Comparison of ENCODE assay signal across 8 cellular contexts in the genomic region with DNA sequence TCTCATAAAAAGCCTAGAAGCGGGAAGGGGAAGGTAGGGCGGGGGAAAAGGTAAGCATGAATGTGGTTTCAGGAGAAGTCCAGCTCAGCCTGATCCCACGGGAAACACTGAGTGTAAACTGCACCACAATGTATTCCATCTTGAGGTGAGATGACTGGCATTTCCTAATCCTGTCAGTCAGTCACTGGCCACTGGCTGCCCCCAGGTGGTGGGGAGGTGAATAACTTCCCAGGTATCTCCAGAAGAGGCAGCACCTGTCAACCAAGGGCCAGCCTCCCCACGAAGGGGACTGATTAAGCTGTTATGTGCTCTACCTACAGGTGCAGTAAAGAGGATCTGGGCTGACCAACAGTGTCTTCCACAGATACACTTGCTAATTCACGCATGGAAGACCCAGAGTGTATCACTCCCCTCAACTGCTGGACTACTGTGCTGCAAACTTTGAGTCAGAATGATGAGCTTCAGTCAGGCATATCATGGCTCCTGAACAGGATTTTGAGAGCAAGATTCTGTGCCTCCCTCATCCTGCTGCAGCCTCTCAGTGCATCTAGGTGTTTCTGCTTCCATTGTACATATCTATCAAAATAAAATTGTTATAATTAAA.
DNase-seq lines count a peak whose midpoint lies in the region; ATAC-seq and TF ChIP-seq lines count a peak whose summit lies in the region.

No MANE protein-coding gene starts in this region.

- no peak overlapping the region for H3K27ac ChIP-seq in smooth muscle cell (ENCODE audit: low read depth)

- 48% methylated on average over 5 of the region's 5 CpGs for WGBS in smooth muscle cell (ENCODE audit: low lambda C conversion rate)

- no peak overlapping the region for H3K4me3 ChIP-seq in foreskin fibroblast (ENCODE audit: low read depth in 1 of 2, low read length in 2 of 2)
- no peak overlapping the region for H3K4me3 ChIP-seq in smooth muscle cell

- no peaks in the 10 kb centered on the region for H3K4me1 ChIP-seq in smooth muscle cell (ENCODE audit: low read depth)

- H3K9me3 ChIP-seq in smooth muscle cell (replicated peaks; ENCODE audit: low read depth) = no peaks in the 10 kb centered on the region

- peaks cover 3% of the 10 kb centered on the region for H3K27me3 ChIP-seq in smooth muscle cell (ENCODE audit: low read depth)

- TF ChIP-seq CTCF in foreskin fibroblast (IDR thresholded peaks at IDR 0.05; ENCODE audit: low read depth, low read length) = peak; percentile 5
- peak; percentile 54 for TF ChIP-seq CTCF in smooth muscle cell (IDR thresholded peaks at IDR 0.05; ENCODE audit: borderline replicate concordance, insufficient read depth, poor library complexity, severe bottlenecking)

- no peaks in the 10 kb centered on the region for H4K20me1 ChIP-seq in smooth muscle cell (ENCODE audit: low read depth)

- H2AFZ ChIP-seq in smooth muscle cell (ENCODE audit: low read depth) = no peak overlapping the region

- DNase-seq in NCI-H1417 (lab: John Stamatoyannopoulos, UW) = peak; percentile 40 to 85 (median 63)
- DNase-seq in NCI-H1417 treated with DMSO at 0.1 percent for 48 hours (lab: John Stamatoyannopoulos, UW) = no peak
- peak; percentile 75 for DNase-seq in NCI-H345 (lab: John Stamatoyannopoulos, UW)
- peak; percentile 30 for DNase-seq in activated CD8-positive, alpha-beta memory T cell treated with anti-CD3 and anti-CD28 coated beads, Interleukin-2, amount 50 U/mL, for 4 hours
- DNase-seq in foreskin fibroblast = no peak
- DNase-seq in smooth muscle cell (lab: John Stamatoyannopoulos, UW; ENCODE audit: unreplicated experiment) = no peak

- H3K4me2 ChIP-seq in smooth muscle cell = no peak overlapping the region

- no peaks in the 10 kb centered on the region for H3K79me2 ChIP-seq in smooth muscle cell (ENCODE audit: low read depth)

- H3F3A ChIP-seq in smooth muscle cell (ENCODE audit: low read depth) = no peaks in the 10 kb centered on the region

- H3K9ac ChIP-seq in smooth muscle cell (ENCODE audit: low read depth) = no peak overlapping the region

- ATAC-seq in GM19463 (IDR thresholded peaks at IDR 0.05; ENCODE audit: unreplicated experiment) (no peak), GM18511 (IDR thresholded peaks at IDR 0.05; ENCODE audit: unreplicated experiment) (no peak)

- H3K36me3 ChIP-seq in smooth muscle cell (ENCODE audit: low read depth) = no peaks in the 10 kb centered on the region

Comparison
In these comparisons a context has a peak if more than half of its experiments do, and no peak if none do; other contexts are left out.
1. DNase-seq: peak in NCI-H1417 (3 of 3), NCI-H345 (single experiment) and activated CD8-positive, alpha-beta memory T cell treated with anti-CD3 and anti-CD28 coated beads, Interleukin-2, amount 50 U/mL, for 4 hours (single experiment); none in NCI-H1417 treated with DMSO at 0.1 percent for 48 hours (single experiment), foreskin fibroblast (0 of 2) and smooth muscle cell (single experiment).